In genomic region chr6:26597821-26598220, GRCh38 we compare ENCODE assay signal across 11 cellular contexts. TPM values are rescaled to one million over a fixed set of nuclear protein-coding genes. Genes with fewer than 3 reads are reported as not detected.
DNase-seq lines count a peak whose midpoint lies in the region; ATAC-seq and TF ChIP-seq lines count a peak whose summit lies in the region.
"Had no signal": no experiment of that assay in that cellular context is flagged by ENCODE, and none has a peak within 500 bp of the region (broad histone marks: within the 10 kb centered on the region; RNA-seq: fewer than 3 reads in every experiment).

No MANE protein-coding gene starts in this region.

- H3K4me3 Mint-ChIP-seq in activated naive CD4-positive, alpha-beta T cell treated with anti-CD3 and anti-CD28 coated beads, Interleukin-2, amount 50 U/mL, for 24 hours = no peak overlapping the region
- no peak overlapping the region for H3K4me3 Mint-ChIP-seq in activated naive CD4-positive, alpha-beta T cell treated with anti-CD3 and anti-CD28 coated beads for 36 hours
- no peak overlapping the region for H3K4me3 Mint-ChIP-seq in WTC11
- no peak overlapping the region for H3K4me3 Mint-ChIP-seq in type B pancreatic cell
- H3K4me3 Mint-ChIP-seq in activated naive CD8-positive, alpha-beta T cell treated with anti-CD3 and anti-CD28 coated beads, Interleukin-2, amount 50 U/mL, for 24 hours = no peak overlapping the region
- H3K4me3 Mint-ChIP-seq: stimulated activated memory B cell treated with anti-CD40 and anti-IgM and Interleukin-4, amounts not matched to agents 10 μg/mL and 1 μg/mL and 100 μg/mL, for 72 hours had no signal

- no peak for ATAC-seq in WTC11
- no peak for ATAC-seq in activated naive CD8-positive, alpha-beta T cell treated with anti-CD3 and anti-CD28 coated beads, Interleukin-2, amount 50 U/mL, for 24 hours

- TF ChIP-seq RAD21 in liver (IDR thresholded peaks at IDR 0.05) = no peak

- H3K27ac Mint-ChIP-seq in activated naive CD4-positive, alpha-beta T cell treated with anti-CD3 and anti-CD28 coated beads, Interleukin-2, amount 50 U/mL, for 24 hours = peak overlapping the region; percentile 92
- H3K27ac Mint-ChIP-seq in activated naive CD4-positive, alpha-beta T cell treated with anti-CD3 and anti-CD28 coated beads for 36 hours = no peak overlapping the region
- H3K27ac Mint-ChIP-seq in WTC11 (no peak overlapping the region), type B pancreatic cell (peak overlapping the region; percentile 24)
- H3K27ac Mint-ChIP-seq in activated naive CD8-positive, alpha-beta T cell treated with anti-CD3 and anti-CD28 coated beads, Interleukin-2, amount 50 U/mL, for 24 hours = no peak overlapping the region
- H3K27ac Mint-ChIP-seq: stimulated activated memory B cell treated with anti-CD40 and anti-IgM and Interleukin-4, amounts not matched to agents 10 μg/mL and 1 μg/mL and 100 μg/mL, for 72 hours had no signal

- peaks cover 12% of the 10 kb centered on the region for H3K27me3 Mint-ChIP-seq in activated naive CD4-positive, alpha-beta T cell treated with anti-CD3 and anti-CD28 coated beads, Interleukin-2, amount 50 U/mL, for 24 hours
- peaks cover 14% of the 10 kb centered on the region for H3K27me3 Mint-ChIP-seq in activated naive CD4-positive, alpha-beta T cell treated with anti-CD3 and anti-CD28 coated beads for 36 hours (ENCODE audit: low read depth)
- H3K27me3 Mint-ChIP-seq in WTC11 (ENCODE audit: low read depth) (peaks cover 1% of the 10 kb centered on the region; the same call in 1 of the 2 replicates), type B pancreatic cell (peaks cover 22% of the 10 kb centered on the region)
- peaks cover 16% of the 10 kb centered on the region for H3K27me3 Mint-ChIP-seq in activated naive CD8-positive, alpha-beta T cell treated with anti-CD3 and anti-CD28 coated beads, Interleukin-2, amount 50 U/mL, for 24 hours
- H3K27me3 Mint-ChIP-seq: stimulated activated memory B cell treated with anti-CD40 and anti-IgM and Interleukin-4, amounts not matched to agents 10 μg/mL and 1 μg/mL and 100 μg/mL, for 72 hours had no signal

- CTCF ChIA-PET in activated naive CD4-positive, alpha-beta T cell treated with anti-CD3 and anti-CD28 coated beads for 36 hours (lab: Charles Lee) = no interaction called here
- CTCF ChIA-PET in WTC11 (lab: Charles Lee) = no interaction called here

- WGBS in liver = 68% methylated on average over 21 of the region's 21 CpGs

- no peak for DNase-seq in activated naive CD4-positive, alpha-beta T cell treated with anti-CD3 and anti-CD28 coated beads for 36 hours
- DNase-seq in WTC11 (ENCODE audit: low spot score) (no peak), type B pancreatic cell (ENCODE audit: extremely low spot score, unreplicated experiment) (no peak), GM20000 (ENCODE audit: low spot score) (no peak), foreskin melanocyte (no peak)
- no peak for DNase-seq in activated naive CD8-positive, alpha-beta T cell treated with anti-CD3 and anti-CD28 coated beads, Interleukin-2, amount 50 U/mL, for 24 hours
- DNase-seq: activated effector memory CD4-positive, alpha-beta T cell treated with anti-CD3 and anti-CD28 coated beads, Interleukin-2, amount 50 U/mL, for 16 hours; NCI-H2171 had no signal

- H3K9ac ChIP-seq in liver (ENCODE audit: low read depth in 1 of 2, low read length in 2 of 2) = peak overlapping the region in 1 of 2 donors; percentile 95

- no peak for TF ChIP-seq CTCF in WTC11 (IDR thresholded peaks at IDR 0.05)
- TF ChIP-seq CTCF in liver (IDR thresholded peaks at IDR 0.05; ENCODE audit: low read depth, low read length, missing input control) = no peak
- no peak for TF ChIP-seq CTCF in type B pancreatic cell (conservative IDR thresholded peaks at IDR 0.05)
- no peak for TF ChIP-seq CTCF in GM20000 (IDR thresholded peaks at IDR 0.05; ENCODE audit: extremely low read depth, missing control alignments)

- H3K4me3 ChIP-seq in liver (ENCODE audit: low read depth in 1 of 3, low read length in 3 of 3) = peak overlapping the region; percentile 79 to 100 (median 95)

- no peaks in the 10 kb centered on the region for H3K9me3 Mint-ChIP-seq in activated naive CD4-positive, alpha-beta T cell treated with anti-CD3 and anti-CD28 coated beads, Interleukin-2, amount 50 U/mL, for 24 hours
- H3K9me3 Mint-ChIP-seq in activated naive CD4-positive, alpha-beta T cell treated with anti-CD3 and anti-CD28 coated beads for 36 hours = no peaks in the 10 kb centered on the region
- H3K9me3 Mint-ChIP-seq in WTC11 (no peaks in the 10 kb centered on the region), type B pancreatic cell (no peaks in the 10 kb centered on the region)
- H3K9me3 Mint-ChIP-seq in activated naive CD8-positive, alpha-beta T cell treated with anti-CD3 and anti-CD28 coated beads, Interleukin-2, amount 50 U/mL, for 24 hours = no peaks in the 10 kb centered on the region
- H3K9me3 Mint-ChIP-seq: stimulated activated memory B cell treated with anti-CD40 and anti-IgM and Interleukin-4, amounts not matched to agents 10 μg/mL and 1 μg/mL and 100 μg/mL, for 72 hours had no signal

- peaks cover 6 to 17% (median 11%) of the 10 kb centered on the region in 4 donors for H3K36me3 ChIP-seq in liver (ENCODE audit: control insufficient read depth in 4 of 4, insufficient read depth in 3 of 4, low read depth in 1 of 4, low read length in 3 of 4)

- H3K27ac ChIP-seq in liver (ENCODE audit: low read depth in 1 of 2, low read length in 2 of 2) = no peak overlapping the region

- H3K27me3 ChIP-seq in liver (ENCODE audit: control insufficient read depth in 4 of 4, insufficient read depth in 4 of 4, low read length in 3 of 4) = peaks cover 0 to 4% (median 0%) of the 10 kb centered on the region in 4 donors

- intact Hi-C loops in activated naive CD4-positive, alpha-beta T cell treated with anti-CD3 and anti-CD28 coated beads for 36 hours (cut with micrococcal nuclease) = loop anchor here (2.0 to 10.0 kb wide), 4 partner anchors 476 to 1295 kb away; partner anchors contain the start of gene ZNF184

- no peaks in the 10 kb centered on the region for H3K9me3 ChIP-seq in liver (ENCODE audit: control insufficient read depth in 4 of 4, low read length in 3 of 4)

- peaks cover 5 to 23% (median 13%) of the 10 kb centered on the region in 4 donors for H3K4me1 ChIP-seq in liver (ENCODE audit: control insufficient read depth in 4 of 4, insufficient read depth in 4 of 4, low read length in 3 of 4)

- POLR2A ChIA-PET in WTC11 (lab: Charles Lee) = no interaction called here

- H3K36me3 Mint-ChIP-seq in activated naive CD4-positive, alpha-beta T cell treated with anti-CD3 and anti-CD28 coated beads, Interleukin-2, amount 50 U/mL, for 24 hours = peaks cover 12% of the 10 kb centered on the region
- H3K36me3 Mint-ChIP-seq in activated naive CD4-positive, alpha-beta T cell treated with anti-CD3 and anti-CD28 coated beads for 36 hours (ENCODE audit: low read depth) = peaks cover 14% of the 10 kb centered on the region
- H3K36me3 Mint-ChIP-seq in WTC11 (peaks cover 14% of the 10 kb centered on the region), type B pancreatic cell (no peaks in the 10 kb centered on the region)
- peaks cover 27% of the 10 kb centered on the region for H3K36me3 Mint-ChIP-seq in activated naive CD8-positive, alpha-beta T cell treated with anti-CD3 and anti-CD28 coated beads, Interleukin-2, amount 50 U/mL, for 24 hours (ENCODE audit: low read depth)

- peaks cover 33% of the 10 kb centered on the region for H3K4me1 Mint-ChIP-seq in activated naive CD4-positive, alpha-beta T cell treated with anti-CD3 and anti-CD28 coated beads, Interleukin-2, amount 50 U/mL, for 24 hours
- H3K4me1 Mint-ChIP-seq in activated naive CD4-positive, alpha-beta T cell treated with anti-CD3 and anti-CD28 coated beads for 36 hours (ENCODE audit: low read depth) = peaks cover 53% of the 10 kb centered on the region
- H3K4me1 Mint-ChIP-seq in WTC11 (peaks cover 14% of the 10 kb centered on the region), type B pancreatic cell (ENCODE audit: unreplicated experiment) (no peaks in the 10 kb centered on the region)
- peaks cover 54% of the 10 kb centered on the region for H3K4me1 Mint-ChIP-seq in activated naive CD8-positive, alpha-beta T cell treated with anti-CD3 and anti-CD28 coated beads, Interleukin-2, amount 50 U/mL, for 24 hours

TF ChIP-seq in WTC11, 78 proteins besides CTCF, POLR2A, EP300 and RAD21:
- TF ChIP-seq, protein P1, sequence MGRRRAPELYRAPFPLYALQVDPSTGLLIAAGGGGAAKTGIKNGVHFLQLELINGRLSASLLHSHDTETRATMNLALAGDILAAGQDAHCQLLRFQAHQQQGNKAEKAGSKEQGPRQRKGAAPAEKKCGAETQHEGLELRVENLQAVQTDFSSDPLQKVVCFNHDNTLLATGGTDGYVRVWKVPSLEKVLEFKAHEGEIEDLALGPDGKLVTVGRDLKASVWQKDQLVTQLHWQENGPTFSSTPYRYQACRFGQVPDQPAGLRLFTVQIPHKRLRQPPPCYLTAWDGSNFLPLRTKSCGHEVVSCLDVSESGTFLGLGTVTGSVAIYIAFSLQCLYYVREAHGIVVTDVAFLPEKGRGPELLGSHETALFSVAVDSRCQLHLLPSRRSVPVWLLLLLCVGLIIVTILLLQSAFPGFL (CRISPR knock-in tag; IDR thresholded peaks at IDR 0.05; ENCODE audit: borderline replicate concordance) = 0 out of 2 replicates have a peak, but pooled peaks have one; percentile 28
- TF ChIP-seq CBFB (CRISPR knock-in tag; IDR thresholded peaks at IDR 0.05; ENCODE audit: low read depth) = no peak

RNA-seq across cellular contexts. Expression of gene ABT1, which starts 1.1 kb away (rescaled TPM):
- total RNA-seq in activated naive CD4-positive, alpha-beta T cell treated with anti-CD3 and anti-CD28 coated beads for 36 hours = 10 to 100 TPM; 17.3 to 18.4 TPM
- total RNA-seq in WTC11 (2021) = 21.0 to 22.1 TPM (median 21.6 TPM) in 3 replicates
- 10 to 100 TPM in 1 of 2 donors, 1 to 10 TPM in 1; 9.2 to 13.0 TPM for total RNA-seq in liver
- polyA plus RNA-seq in liver = 10 to 100 TPM in 1 of 2 donors, 1 to 10 TPM in 1; 8.3 to 10.7 TPM
- 21.4 and 23.9 TPM in 2 replicates for total RNA-seq in type B pancreatic cell (ENCODE audit: low replicate concordance)

RNA-seq across cellular contexts. Expression of gene HMGN4, which starts 59.7 kb away (rescaled TPM):
- total RNA-seq in activated naive CD4-positive, alpha-beta T cell treated with anti-CD3 and anti-CD28 coated beads for 36 hours = 10 to 100 TPM; 70.4 to 73.2 TPM
- 57.1 to 67.4 TPM (median 57.6 TPM) in 3 replicates for total RNA-seq in WTC11 (2021)
- total RNA-seq in liver = 10 to 100 TPM; 10.2 to 13.3 TPM
- 1 to 10 TPM; 8.2 to 9.9 TPM for polyA plus RNA-seq in liver
- 31.7 and 37.6 TPM in 2 replicates for total RNA-seq in type B pancreatic cell (ENCODE audit: low replicate concordance)

Comparison
In these comparisons a context has a peak if more than half of its experiments do, and no peak if none do; other contexts are left out.
1. H3K27ac Mint-ChIP-seq: peak in activated naive CD4-positive, alpha-beta T cell treated with anti-CD3 and anti-CD28 coated beads, Interleukin-2, amount 50 U/mL, for 24 hours (single experiment) and type B pancreatic cell (single experiment); none in activated naive CD4-positive, alpha-beta T cell treated with anti-CD3 and anti-CD28 coated beads for 36 hours (single experiment), WTC11 (single experiment) and activated naive CD8-positive, alpha-beta T cell treated with anti-CD3 and anti-CD28 coated beads, Interleukin-2, amount 50 U/mL, for 24 hours (single experiment).